In genomic region chr1:95012389-95012788, GRCh38 we compare ENCODE assay signal across 21 cellular contexts.
DNase-seq lines count a peak whose midpoint lies in the region; ATAC-seq and TF ChIP-seq lines count a peak whose summit lies in the region.
"Had no signal": no experiment of that assay in that cellular context is flagged by ENCODE, and none has a peak within 500 bp of the region (broad histone marks: within the 10 kb centered on the region; RNA-seq: fewer than 3 reads in every experiment).

No MANE protein-coding gene starts in this region.

- peak overlapping the region; percentile 38 for H3K27ac Mint-ChIP-seq in HFFc6
- H3K27ac Mint-ChIP-seq: activated CD8-positive, alpha-beta T cell treated with anti-CD3 and anti-CD28 coated beads, Interleukin-2, amount 10 ng/mL, durations not matched to agents 7 days and 5 days; activated naive CD8-positive, alpha-beta T cell treated with anti-CD3 and anti-CD28 coated beads for 36 hours; activated T-cell treated with anti-CD3 and anti-CD28 coated beads, Interleukin-2, amount 50 U/mL, for 72 hours; T-helper 17 cell; WTC11 had no signal

- H3K4me3 ChIP-seq in AG09309 (ENCODE audit: control insufficient read depth, low read depth, low read length): no peak overlapping the region
- H3K4me3 ChIP-seq: K562, stomach had no signal

- no peaks in the 10 kb centered on the region for H3K9me3 Mint-ChIP-seq in HFFc6
- H3K9me3 Mint-ChIP-seq: activated naive CD8-positive, alpha-beta T cell treated with anti-CD3 and anti-CD28 coated beads for 36 hours had no signal

- ATAC-seq in GM21717 (IDR thresholded peaks at IDR 0.05; ENCODE audit: unreplicated experiment): no peak
- ATAC-seq: activated CD8-positive, alpha-beta T cell treated with anti-CD3 and anti-CD28 coated beads, Interleukin-2, amount 10 ng/mL, durations not matched to agents 7 days and 5 days; activated T-cell treated with anti-CD3 and anti-CD28 coated beads, Interleukin-2, amount 50 U/mL, for 72 hours; K562; T-helper 17 cell; WTC11 had no signal

- H3K27me3 Mint-ChIP-seq in HFFc6 (ENCODE audit: insufficient read depth): no peaks in the 10 kb centered on the region; the same call in 1 of the 2 replicates
- H3K27me3 Mint-ChIP-seq: activated naive CD8-positive, alpha-beta T cell treated with anti-CD3 and anti-CD28 coated beads for 36 hours; T-helper 17 cell had no signal

- H3K4me1 Mint-ChIP-seq in HFFc6 (ENCODE audit: low read depth): peaks cover 16% of the 10 kb centered on the region
- H3K4me1 Mint-ChIP-seq: activated naive CD8-positive, alpha-beta T cell treated with anti-CD3 and anti-CD28 coated beads for 36 hours; WTC11 had no signal

- peaks cover 5% of the 10 kb centered on the region; the same call in 1 of the 2 replicates for H3K36me3 Mint-ChIP-seq in HFFc6 (ENCODE audit: low read depth)
- H3K36me3 Mint-ChIP-seq: WTC11 had no signal

- DNase-seq in AG09309 (ENCODE audit: low read depth): peak; percentile 91
- DNase-seq in HFFc6: peak; percentile 61
- DNase-seq in astrocyte of the hippocampus (ENCODE audit: low read depth, low spot score): peak; percentile 57
- peak; percentile 8 for DNase-seq in hepatic stellate cell (ENCODE audit: low spot score)
- DNase-seq in NCI-H526 (lab: John Stamatoyannopoulos, UW): no peak
- DNase-seq in SW480 (ENCODE audit: low spot score): no peak
- no peak for DNase-seq in dermis blood vessel endothelial cell
- DNase-seq: activated CD8-positive, alpha-beta T cell treated with anti-CD3 and anti-CD28 coated beads, Interleukin-2, amount 10 ng/mL, durations not matched to agents 7 days and 5 days; activated naive CD8-positive, alpha-beta T cell treated with anti-CD3 and anti-CD28 coated beads for 36 hours; activated T-cell treated with anti-CD3 and anti-CD28 coated beads, Interleukin-2, amount 50 U/mL, for 72 hours; AML-193; caudate nucleus; effector memory CD4-positive, alpha-beta T cell; mammary epithelial cell; NCI-H1105; stimulated activated CD4-positive, alpha-beta T cell treated with anti-CD3 and anti-CD28 coated beads, Interleukin-15, amount 100 ng/mL, for 24 hours; stomach; T-helper 17 cell had no signal

- no peak overlapping the region for H3K4me3 Mint-ChIP-seq in HFFc6
- H3K4me3 Mint-ChIP-seq: activated CD8-positive, alpha-beta T cell treated with anti-CD3 and anti-CD28 coated beads, Interleukin-2, amount 10 ng/mL, durations not matched to agents 7 days and 5 days; activated naive CD8-positive, alpha-beta T cell treated with anti-CD3 and anti-CD28 coated beads for 36 hours; activated T-cell treated with anti-CD3 and anti-CD28 coated beads, Interleukin-2, amount 50 U/mL, for 72 hours; T-helper 17 cell; WTC11 had no signal

- TF ChIP-seq CTCF in AG09309 (IDR thresholded peaks at IDR 0.05; ENCODE audit: control insufficient read depth, insufficient read depth, low read depth, low read length, missing control alignments) (no peak), HFFc6 (IDR thresholded peaks at IDR 0.05) (no peak)

Comparison
In these comparisons a context has a peak if more than half of its experiments do, and no peak if none do; other contexts are left out.
1. DNase-seq: peak in AG09309 (single experiment), HFFc6 (single experiment), astrocyte of the hippocampus (single experiment) and hepatic stellate cell (single experiment); none in NCI-H526 (0 of 2), SW480 (single experiment) and dermis blood vessel endothelial cell (single experiment).